ENCODE assay signal across 8 cellular contexts in the genomic region with DNA sequence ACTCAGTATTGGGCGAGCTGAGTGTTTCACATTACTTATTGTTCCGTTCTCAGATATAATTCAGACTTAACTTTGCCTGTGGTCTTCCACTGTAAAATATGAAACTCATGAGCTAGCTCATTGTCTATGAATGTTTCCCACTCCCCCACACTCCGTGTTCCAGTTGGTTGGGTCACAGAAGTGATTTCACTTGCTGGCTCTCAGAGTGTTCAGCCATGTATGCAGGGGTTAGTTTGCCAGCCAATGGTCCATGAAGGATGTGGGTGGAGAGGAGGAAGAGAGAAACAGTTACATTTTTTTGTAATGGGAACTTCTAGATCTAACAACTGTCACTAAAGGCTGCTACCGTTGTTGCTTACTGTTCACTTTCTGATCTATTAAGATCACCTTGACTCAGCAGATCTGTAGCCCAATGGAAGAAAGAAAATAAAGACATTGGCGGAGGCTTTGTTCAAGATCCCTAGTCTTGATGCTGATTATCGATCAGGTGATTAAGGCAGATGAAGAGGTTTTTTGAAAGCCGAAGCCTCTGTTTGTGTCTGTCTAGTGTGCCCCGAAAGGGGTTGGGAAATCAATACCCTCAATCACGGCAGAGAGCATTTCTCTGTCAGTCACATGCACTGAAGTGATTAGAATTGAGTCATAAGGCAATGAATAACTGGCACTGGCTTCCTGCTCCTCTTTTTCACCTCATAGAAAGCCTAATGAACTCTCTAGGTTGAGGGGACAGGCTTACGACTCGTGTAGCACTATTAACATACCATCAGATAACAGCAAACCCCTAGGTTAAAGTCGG.
DNase-seq lines count a peak whose midpoint lies in the region; ATAC-seq and TF ChIP-seq lines count a peak whose summit lies in the region.

No MANE protein-coding gene starts in this region.

- no peaks in the 10 kb centered on the region for H3K27me3 Mint-ChIP-seq in nephron (ENCODE audit: low read depth)
- H3K27me3 Mint-ChIP-seq in activated CD8-positive, alpha-beta T cell treated with anti-CD3 and anti-CD28 coated beads, Interleukin-2, amount 10 ng/mL, durations not matched to agents 7 days and 5 days (ENCODE audit: low read depth), result no peaks in the 10 kb centered on the region

- peak overlapping the region; percentile 95 to 97 (median 96) for H3K27ac Mint-ChIP-seq in nephron
- H3K27ac Mint-ChIP-seq in activated CD8-positive, alpha-beta T cell treated with anti-CD3 and anti-CD28 coated beads, Interleukin-2, amount 10 ng/mL, durations not matched to agents 7 days and 5 days, result no peak overlapping the region

- peaks cover 15% of the 10 kb centered on the region for H3K4me1 Mint-ChIP-seq in nephron
- H3K4me1 Mint-ChIP-seq in activated CD8-positive, alpha-beta T cell treated with anti-CD3 and anti-CD28 coated beads, Interleukin-2, amount 10 ng/mL, durations not matched to agents 7 days and 5 days (ENCODE audit: low read depth), result no peaks in the 10 kb centered on the region

- CTCF ChIA-PET in activated CD8-positive, alpha-beta T cell treated with anti-CD3 and anti-CD28 coated beads, Interleukin-2, amount 10 ng/mL, durations not matched to agents 7 days and 5 days (lab: Charles Lee), result no interaction called here

- POLR2A ChIA-PET in activated CD8-positive, alpha-beta T cell treated with anti-CD3 and anti-CD28 coated beads, Interleukin-2, amount 10 ng/mL, durations not matched to agents 7 days and 5 days (lab: Charles Lee), result no interaction called here

- peak; percentile 99 for ATAC-seq in GM18505 (IDR thresholded peaks at IDR 0.05; ENCODE audit: unreplicated experiment)
- ATAC-seq in HG02571 (IDR thresholded peaks at IDR 0.05; ENCODE audit: unreplicated experiment), result peak; percentile 94
- no peak for ATAC-seq in activated CD8-positive, alpha-beta T cell treated with anti-CD3 and anti-CD28 coated beads, Interleukin-2, amount 10 ng/mL, durations not matched to agents 7 days and 5 days

- TF ChIP-seq CTCF in nephron (IDR thresholded peaks at IDR 0.05; ENCODE audit: unreplicated experiment in 3 of 3), result no peak

- no peak for TF ChIP-seq POLR2A in GM18505 (IDR thresholded peaks at IDR 0.05; ENCODE audit: borderline replicate concordance, extremely low read depth, insufficient read depth, insufficient read length)

- H3K4me3 Mint-ChIP-seq in nephron, result peak overlapping the region; percentile 28 to 59 (median 32)
- no peak overlapping the region for H3K4me3 Mint-ChIP-seq in activated CD8-positive, alpha-beta T cell treated with anti-CD3 and anti-CD28 coated beads, Interleukin-2, amount 10 ng/mL, durations not matched to agents 7 days and 5 days

- intact Hi-C loops in posterior cingulate gyrus (cut with DNase I), result no loop called here

- no peaks in the 10 kb centered on the region for H3K36me3 Mint-ChIP-seq in nephron (ENCODE audit: low read depth)
- no peaks in the 10 kb centered on the region for H3K36me3 Mint-ChIP-seq in activated CD8-positive, alpha-beta T cell treated with anti-CD3 and anti-CD28 coated beads, Interleukin-2, amount 10 ng/mL, durations not matched to agents 7 days and 5 days (ENCODE audit: low read depth)

- H3K9me3 Mint-ChIP-seq in nephron, result no peaks in the 10 kb centered on the region
- no peaks in the 10 kb centered on the region for H3K9me3 Mint-ChIP-seq in activated CD8-positive, alpha-beta T cell treated with anti-CD3 and anti-CD28 coated beads, Interleukin-2, amount 10 ng/mL, durations not matched to agents 7 days and 5 days (ENCODE audit: insufficient read depth)

- peak; percentile 72 for DNase-seq in NCI-H446 treated with DMSO at 0.1 percent for 48 hours (lab: John Stamatoyannopoulos, UW)
- no peak for DNase-seq in posterior cingulate gyrus
- DNase-seq in activated CD8-positive, alpha-beta T cell treated with anti-CD3 and anti-CD28 coated beads, Interleukin-2, amount 10 ng/mL, durations not matched to agents 7 days and 5 days, result no peak
- DNase-seq in cerebellar cortex (ENCODE audit: low spot score), result no peak
- no peak for DNase-seq in amygdala (lab: John Stamatoyannopoulos, UW)
